24 cellular contexts compared by ENCODE assay signal in the genomic region with DNA sequence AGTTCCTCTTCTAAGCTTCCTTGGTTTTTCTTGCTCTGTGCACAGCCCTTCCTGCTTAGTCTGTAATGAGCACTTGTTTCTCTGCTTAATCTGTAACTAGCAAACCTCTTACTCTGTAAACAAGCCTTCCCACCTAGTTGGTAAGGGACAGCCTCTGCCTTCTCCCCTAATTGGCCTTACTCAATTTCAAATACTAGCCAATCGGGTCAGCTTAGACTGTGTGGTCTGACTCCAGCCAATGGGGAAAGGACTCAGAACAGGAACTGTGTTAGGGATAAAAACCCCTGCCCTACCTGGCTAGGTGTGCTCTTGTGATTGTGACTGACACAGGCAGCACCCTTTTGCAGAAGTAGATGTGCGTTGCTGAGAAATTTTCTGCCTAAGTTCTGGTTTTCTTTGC.
DNase-seq lines count a peak whose midpoint lies in the region; ATAC-seq, FAIRE-seq and TF ChIP-seq lines count a peak whose summit lies in the region.
"Had no signal": no experiment of that assay in that cellular context is flagged by ENCODE, and none has a peak within 500 bp of the region (broad histone marks: within the 10 kb centered on the region; RNA-seq: fewer than 3 reads in every experiment).

No MANE protein-coding gene starts in this region.

- H3K9me3 ChIP-seq in Caco-2 (no peaks in the 10 kb centered on the region), keratinocyte (ENCODE audit: control insufficient read depth, low read depth, low read length) (no peaks in the 10 kb centered on the region), mucosa of rectum (ENCODE audit: control insufficient read depth in 2 of 2, low read length in 2 of 2) (peaks cover 0 to 2% of the 10 kb centered on the region in 2 donors), A673 (ENCODE audit: low read depth, low read length, poor library complexity, severe bottlenecking) (no peaks in the 10 kb centered on the region)
- H3K9me3 ChIP-seq in CD4-positive, alpha-beta memory T cell (ENCODE audit: control insufficient read depth in 1 of 2, low read length in 2 of 2): no peaks in the 10 kb centered on the region

- no peak overlapping the region for H3K4me3 Mint-ChIP-seq in Caco-2 (ENCODE audit: unreplicated experiment)
- H3K4me3 Mint-ChIP-seq in CD4-positive, alpha-beta memory T cell: no peak overlapping the region
- H3K4me3 Mint-ChIP-seq: activated B cell treated with CpG ODN at 0.5 μM for 24 hours; activated CD8-positive, alpha-beta T cell treated with anti-CD3 and anti-CD28 coated beads for 36 hours; stimulated activated naive CD8-positive, alpha-beta T cell treated with anti-CD3 and anti-CD28 coated beads, Interleukin-15, amount 100 ng/mL, for 72 hours had no signal

- H3K4me3 ChIP-seq in Caco-2 (ENCODE audit: low read depth, low read length) (no peak overlapping the region), keratinocyte (ENCODE audit: control insufficient read depth in 2 of 3, extremely low read depth in 1 of 3, insufficient read depth in 2 of 3, low read depth in 1 of 3, low read length in 3 of 3) (no peak overlapping the region), mucosa of rectum (ENCODE audit: low read length in 2 of 2) (peak overlapping the region; percentile 35 to 63), A673 (ENCODE audit: low read depth, low read length, poor library complexity, severe bottlenecking) (no peak overlapping the region)
- H3K4me3 ChIP-seq in CD4-positive, alpha-beta memory T cell (ENCODE audit: low read length in 2 of 2): no peak overlapping the region
- H3K4me3 ChIP-seq: K562, psoas muscle had no signal

- no peaks in the 10 kb centered on the region for H3K9me1 ChIP-seq in keratinocyte (ENCODE audit: control insufficient read depth, extremely low read depth, insufficient read depth, low read length)

- peaks cover 7% of the 10 kb centered on the region for H3K9me3 Mint-ChIP-seq in Caco-2 (ENCODE audit: unreplicated experiment)
- peaks cover 0 to 5% (median 2%) of the 10 kb centered on the region in 8 donors for H3K9me3 Mint-ChIP-seq in CD4-positive, alpha-beta memory T cell

- ATAC-seq in HG02981 (IDR thresholded peaks at IDR 0.05; ENCODE audit: unreplicated experiment): no peak
- ATAC-seq: activated CD8-positive, alpha-beta T cell treated with anti-CD3 and anti-CD28 coated beads for 36 hours; K562; psoas muscle; stimulated activated naive CD8-positive, alpha-beta T cell treated with anti-CD3 and anti-CD28 coated beads, Interleukin-15, amount 100 ng/mL, for 72 hours had no signal

- BruUV-seq in Caco-2 (replicated peaks; lab: Mats Ljungman, UMichigan) (no TSS peak), A673 (replicated peaks; lab: Mats Ljungman, UMichigan) (no TSS peak)

- no peak overlapping the region for H3K27ac Mint-ChIP-seq in Caco-2 (ENCODE audit: unreplicated experiment)
- no peak overlapping the region for H3K27ac Mint-ChIP-seq in CD4-positive, alpha-beta memory T cell
- H3K27ac Mint-ChIP-seq: activated B cell treated with CpG ODN at 0.5 μM for 24 hours; activated CD8-positive, alpha-beta T cell treated with anti-CD3 and anti-CD28 coated beads for 36 hours; stimulated activated naive CD8-positive, alpha-beta T cell treated with anti-CD3 and anti-CD28 coated beads, Interleukin-15, amount 100 ng/mL, for 72 hours had no signal

- H3K27ac ChIP-seq in keratinocyte (ENCODE audit: control insufficient read depth, insufficient read depth, low read length) (no peak overlapping the region), mucosa of rectum (ENCODE audit: low read depth in 2 of 2, low read length in 2 of 2) (peak overlapping the region in 1 of 2 donors; percentile 31), A673 (ENCODE audit: low read depth, low read length, poor library complexity, severe bottlenecking) (no peak overlapping the region)
- H3K27ac ChIP-seq in CD4-positive, alpha-beta memory T cell (ENCODE audit: low read depth, low read length): no peak overlapping the region
- H3K27ac ChIP-seq: epithelial cell of prostate, psoas muscle had no signal

- H3K27me3 Mint-ChIP-seq in Caco-2 (ENCODE audit: insufficient read depth, unreplicated experiment): peaks cover 2% of the 10 kb centered on the region
- H3K27me3 Mint-ChIP-seq in CD4-positive, alpha-beta memory T cell: no peaks in the 10 kb centered on the region
- H3K27me3 Mint-ChIP-seq: activated B cell treated with CpG ODN at 0.5 μM for 24 hours; activated CD8-positive, alpha-beta T cell treated with anti-CD3 and anti-CD28 coated beads for 36 hours had no signal

- TF ChIP-seq CTCF in Caco-2 (IDR thresholded peaks at IDR 0.05; ENCODE audit: insufficient read depth in 1 of 2, low read depth in 1 of 2, low read length in 1 of 2, severe bottlenecking in 1 of 2, unreplicated experiment in 1 of 2): no peak
- TF ChIP-seq CTCF in keratinocyte (optimal IDR thresholded peaks at IDR 0.05 in 1 of 3, IDR thresholded peaks at IDR 0.05 in 1 of 3, conservative IDR thresholded peaks at IDR 0.05 in 1 of 3; ENCODE audit: extremely low read depth in 1 of 3, insufficient read depth in 2 of 3, low read length in 3 of 3): no peak
- no peak for TF ChIP-seq CTCF in A673 (conservative IDR thresholded peaks at IDR 0.05; ENCODE audit: low read depth, low read length)

- dilution Hi-C loops in keratinocyte (cut with MboI; ENCODE audit: extremely low pct_ligation_motif_present, low sequenced_read_pairs): no loop called here

- peaks cover 6% of the 10 kb centered on the region for H3K36me3 Mint-ChIP-seq in Caco-2 (ENCODE audit: insufficient read depth, unreplicated experiment)
- peaks cover 0 to 3% of the 10 kb centered on the region in 2 donors for H3K36me3 Mint-ChIP-seq in CD4-positive, alpha-beta memory T cell

- intact Hi-C loops in Caco-2 (cut with micrococcal nuclease; ENCODE audit: unreplicated experiment) (no loop called here), A673 (cut with micrococcal nuclease; ENCODE audit: unreplicated experiment) (no loop called here)
- intact Hi-C loops in CD4-positive, alpha-beta memory T cell (cut with micrococcal nuclease): no loop called here

- H4K20me1 ChIP-seq in keratinocyte (ENCODE audit: control insufficient read depth, extremely low read depth, insufficient read depth, low read length): no peaks in the 10 kb centered on the region

- H3K27me3 ChIP-seq in Caco-2 (replicated peaks; ENCODE audit: control insufficient read depth, insufficient read depth, low read length): no peaks in the 10 kb centered on the region
- no peaks in the 10 kb centered on the region for H3K27me3 ChIP-seq in keratinocyte (ENCODE audit: control insufficient read depth, extremely low read depth, insufficient read depth, low read length)
- H3K27me3 ChIP-seq in mucosa of rectum (ENCODE audit: control insufficient read depth in 2 of 2, insufficient read depth in 2 of 2, low read length in 2 of 2): no peaks in the 10 kb centered on the region
- H3K27me3 ChIP-seq in A673 (replicated peaks; ENCODE audit: insufficient read depth, low read depth, low read length, poor library complexity): no peaks in the 10 kb centered on the region
- no peaks in the 10 kb centered on the region for H3K27me3 ChIP-seq in CD4-positive, alpha-beta memory T cell (ENCODE audit: insufficient read depth, low read length)

- POLR2A ChIA-PET in Caco-2 (lab: Charles Lee): no interaction called here
- POLR2A ChIA-PET in A673 (lab: Charles Lee; ENCODE audit: low non-redundant PET): no interaction called here
- POLR2A ChIA-PET in CD4-positive, alpha-beta memory T cell (lab: Charles Lee; ENCODE audit: partially characterized antibody): no interaction called here

- no peak overlapping the region for H2AFZ ChIP-seq in keratinocyte (ENCODE audit: control insufficient read depth, low read length)

- peak; percentile 1 to 38 for DNase-seq in Caco-2
- DNase-seq in NCI-H69 (lab: John Stamatoyannopoulos, UW): peak; percentile 64
- DNase-seq in keratinocyte (ENCODE audit: low read depth, low spot score): no peak
- no peak for DNase-seq in A673 (ENCODE audit: low spot score)
- no peak for DNase-seq in CD4-positive, alpha-beta memory T cell
- no peak for DNase-seq in amniotic stem cell (lab: John Stamatoyannopoulos, UW)
- DNase-seq: activated B cell treated with CpG ODN at 0.5 μM for 24 hours; activated CD8-positive, alpha-beta T cell treated with anti-CD3 and anti-CD28 coated beads for 36 hours; dermis blood vessel endothelial cell; islet precursor cell; midbrain; NCI-H1930; NCI-H446; psoas muscle; small intestine; stimulated activated CD4-positive, alpha-beta T cell treated with anti-CD3 and anti-CD28 coated beads, Interleukin-2, amount 100 ng/mL, for 48 hours; stimulated activated naive CD8-positive, alpha-beta T cell treated with anti-CD3 and anti-CD28 coated beads, Interleukin-15, amount 100 ng/mL, for 72 hours had no signal

- H3K4me2 ChIP-seq in keratinocyte (ENCODE audit: control insufficient read depth, extremely low read depth, insufficient read depth, low read depth, low read length): no peak overlapping the region

- no peaks in the 10 kb centered on the region for H3K36me3 ChIP-seq in Caco-2 (ENCODE audit: control insufficient read depth, insufficient read depth, low read length)
- no peaks in the 10 kb centered on the region for H3K36me3 ChIP-seq in keratinocyte (ENCODE audit: control insufficient read depth in 2 of 2, extremely low read depth in 1 of 2, insufficient read depth in 2 of 2, low read length in 2 of 2)
- no peaks in the 10 kb centered on the region for H3K36me3 ChIP-seq in mucosa of rectum (ENCODE audit: control insufficient read depth in 2 of 2, insufficient read depth in 2 of 2, low read length in 2 of 2)
- no peaks in the 10 kb centered on the region for H3K36me3 ChIP-seq in A673 (ENCODE audit: insufficient read depth, low read length, poor library complexity, severe bottlenecking)
- H3K36me3 ChIP-seq in CD4-positive, alpha-beta memory T cell (ENCODE audit: insufficient read depth, low read length): no peaks in the 10 kb centered on the region

- H3K9ac ChIP-seq in keratinocyte (ENCODE audit: control insufficient read depth, extremely low read depth, insufficient read depth, low read length) (no peak overlapping the region), mucosa of rectum (ENCODE audit: low read depth in 1 of 2, low read length in 2 of 2) (peak overlapping the region in 1 of 2 donors; percentile 55)

- FAIRE-seq in keratinocyte (lab: Jason Lieb, UNC): peak; percentile 20
- FAIRE-seq: A204.1, D721Med, K562, RCC 7860, small intestine had no signal

- no peaks in the 10 kb centered on the region for H3K79me2 ChIP-seq in keratinocyte (ENCODE audit: control insufficient read depth, insufficient read depth, low read length)

- CTCF ChIA-PET in Caco-2 (lab: Charles Lee) (no interaction called here), A673 (lab: Charles Lee) (no interaction called here)
- CTCF ChIA-PET in CD4-positive, alpha-beta memory T cell (lab: Charles Lee; ENCODE audit: partially characterized antibody): no interaction called here

- H3K4me1 ChIP-seq in Caco-2 (no peaks in the 10 kb centered on the region), keratinocyte (ENCODE audit: control insufficient read depth, extremely low read depth, insufficient read depth, low read length) (no peaks in the 10 kb centered on the region), mucosa of rectum (ENCODE audit: control insufficient read depth in 2 of 2, insufficient read depth in 2 of 2, low read length in 2 of 2) (no peaks in the 10 kb centered on the region), A673 (ENCODE audit: insufficient read depth, low read length, poor library complexity, severe bottlenecking) (no peaks in the 10 kb centered on the region)
- no peaks in the 10 kb centered on the region for H3K4me1 ChIP-seq in CD4-positive, alpha-beta memory T cell (ENCODE audit: insufficient read depth, low read length)
- H3K4me1 ChIP-seq: psoas muscle had no signal

- H3K4me1 Mint-ChIP-seq in Caco-2 (ENCODE audit: low read depth, unreplicated experiment): no peaks in the 10 kb centered on the region
- H3K4me1 Mint-ChIP-seq in CD4-positive, alpha-beta memory T cell: no peaks in the 10 kb centered on the region
- H3K4me1 Mint-ChIP-seq: stimulated activated naive CD8-positive, alpha-beta T cell treated with anti-CD3 and anti-CD28 coated beads, Interleukin-15, amount 100 ng/mL, for 72 hours had no signal

Comparison
In these comparisons a context has a peak if more than half of its experiments do, and no peak if none do; other contexts are left out.
1. DNase-seq: peak in Caco-2 (2 of 2) and NCI-H69 (single experiment); none in keratinocyte (single experiment), A673 (single experiment), CD4-positive, alpha-beta memory T cell (0 of 5) and amniotic stem cell (single experiment).
2. H3K4me3 ChIP-seq: peak in mucosa of rectum (2 of 2); none in Caco-2 (single experiment), keratinocyte (0 of 3), A673 (single experiment) and CD4-positive, alpha-beta memory T cell (0 of 2).